ENCODE assay signal across 25 cellular contexts in the genomic region with DNA sequence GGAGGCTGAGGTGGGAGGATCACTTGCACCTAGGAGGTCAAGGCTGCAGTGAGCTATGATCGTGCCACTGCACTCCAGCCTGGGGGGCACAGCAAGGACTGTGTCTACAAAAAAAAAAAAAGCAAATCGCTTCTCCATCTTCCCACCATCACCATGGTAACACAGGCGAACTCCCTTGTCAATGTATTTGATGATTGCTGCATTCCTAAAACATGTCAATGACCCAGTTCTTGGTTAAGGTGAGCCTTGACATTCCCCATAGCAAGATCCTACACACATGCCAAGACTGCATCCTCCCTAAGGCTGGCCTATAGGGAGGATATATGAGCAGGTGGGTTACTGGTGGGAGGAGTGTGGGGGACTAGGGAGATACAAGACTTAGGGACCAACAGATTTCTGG.
"Had no signal": no experiment of that assay in that cellular context is flagged by ENCODE, and none has a peak within 500 bp of the region (broad histone marks: within the 10 kb centered on the region; RNA-seq: fewer than 3 reads in every experiment).

No MANE protein-coding gene starts in this region.

- H3K9me3 ChIP-seq: neutrophil, ovary, psoas muscle, right lobe of liver, sigmoid colon, stomach, thoracic aorta, thyroid gland, tibial nerve, upper lobe of left lung, vagina had no signal

- H2AFZ ChIP-seq: parathyroid adenoma had no signal

- H3K36me3 ChIP-seq: ovary, right lobe of liver, thyroid gland had no signal

- H3K79me2 ChIP-seq: parathyroid adenoma had no signal

- H3K27ac ChIP-seq: neutrophil, ovary, parathyroid adenoma, psoas muscle, right lobe of liver, sigmoid colon, stomach, thoracic aorta, thyroid gland, tibial nerve, upper lobe of left lung, vagina had no signal

- H3K9ac ChIP-seq: parathyroid adenoma had no signal

- ATAC-seq: natural killer cell treated with Interleukin-12 subunit alpha and Interleukin-12 subunit beta and Interleukin-15 and Interleukin-18, amount 100 ng/mL, for 72 hours; psoas muscle; right cardiac atrium; stimulated activated effector memory CD8-positive, alpha-beta T cell treated with anti-CD3 and anti-CD28 coated beads, Interleukin-12 subunit alpha, Interleukin-12 subunit beta, amount 100 ng/mL, for 72 hours; stimulated activated naive B cell treated with anti-CD40 and anti-IgM and Interleukin-4, amounts not matched to agents 10 μg/mL and 1 μg/mL and 100 μg/mL, for 72 hours had no signal

- DNase-seq: nephron progenitor cell; nucleus accumbens; right cardiac atrium; right lobe of liver; sigmoid colon; small intestine; stimulated activated CD4-positive, alpha-beta T cell treated with anti-CD3 and anti-CD28 coated beads, Interleukin-15, amount 100 ng/mL, for 24 hours; stimulated activated CD4-positive, alpha-beta T cell treated with anti-CD3 and anti-CD28 coated beads, Interleukin-2, amount 100 ng/mL, for 24 hours; stimulated activated CD4-positive, alpha-beta T cell treated with anti-CD3 and anti-CD28 coated beads, Interleukin-2, amount 100 ng/mL, for 48 hours; stimulated activated CD4-positive, alpha-beta T cell treated with anti-CD3 and anti-CD28 coated beads, Interleukin-4, amount 100 ng/mL, for 24 hours; stimulated activated naive B cell treated with anti-CD40 and anti-IgM and Interleukin-4, amounts not matched to agents 10 μg/mL and 1 μg/mL and 100 μg/mL, for 72 hours; stimulated activated naive CD4-positive, alpha-beta T cell treated with Interleukin-2 at 50 U/mL for 16 hours; stomach; thyroid gland; trophoblast cell; upper lobe of left lung had no signal

- H3K4me3 ChIP-seq: ovary, psoas muscle, right lobe of liver, sigmoid colon, stomach, thoracic aorta, thyroid gland, tibial nerve, upper lobe of left lung, vagina had no signal

- H3K4me1 ChIP-seq: parathyroid adenoma, psoas muscle, right lobe of liver, upper lobe of left lung had no signal

- H3K27me3 ChIP-seq: neutrophil, ovary, right lobe of liver, sigmoid colon, stomach, thyroid gland, tibial nerve, upper lobe of left lung, vagina had no signal
